ENCODE assay signal across 8 cellular contexts in the genomic region with DNA sequence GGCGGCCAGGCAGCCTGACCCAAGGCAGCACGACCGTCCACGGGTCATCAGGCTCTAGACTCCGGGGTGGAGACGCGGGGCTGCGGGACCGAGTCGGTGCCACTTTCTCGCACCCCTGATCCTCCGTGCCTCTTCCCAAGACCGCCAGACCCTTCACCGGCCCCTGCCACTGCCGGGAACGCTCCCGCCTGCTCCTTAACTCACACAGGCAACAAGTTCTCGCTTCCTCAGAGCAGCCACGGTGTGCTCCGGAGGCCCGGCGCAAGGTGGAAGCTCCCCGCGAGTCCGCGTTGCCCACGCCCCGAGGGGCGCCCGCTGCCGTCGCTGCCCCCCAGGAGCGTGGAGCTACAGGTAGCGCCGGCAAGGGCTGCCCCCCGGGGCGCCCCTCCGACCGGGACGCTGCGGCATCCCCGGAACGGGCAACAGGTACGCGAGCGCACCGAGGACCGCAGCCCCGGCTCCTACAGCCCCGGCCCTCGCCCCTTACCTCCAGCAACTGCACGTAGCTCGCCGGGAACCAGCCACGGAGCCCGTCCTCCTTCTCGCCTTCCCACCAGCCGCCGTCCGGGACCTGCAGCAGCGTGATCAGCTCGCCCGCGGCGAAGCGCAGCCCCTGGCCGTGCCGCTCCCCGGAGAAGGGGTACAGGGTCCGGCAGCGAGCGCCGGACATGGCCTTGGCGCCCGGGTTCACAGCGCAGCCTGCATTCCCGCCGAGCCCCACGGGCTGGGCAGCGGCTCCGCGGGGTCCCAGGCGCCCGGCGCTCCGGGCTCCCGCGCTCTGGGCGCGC. TPM values are rescaled to one million over a fixed set of nuclear protein-coding genes. Genes with fewer than 3 reads are reported as not detected.
DNase-seq lines count a peak whose midpoint lies in the region; ATAC-seq and TF ChIP-seq lines count a peak whose summit lies in the region.

No MANE protein-coding gene starts in this region.

- TF ChIP-seq CTCF in hepatocyte (IDR thresholded peaks at IDR 0.05; ENCODE audit: poor library complexity): no peak

- no peaks in the 10 kb centered on the region for H3K9me2 ChIP-seq in hepatocyte (replicated peaks; ENCODE audit: insufficient read depth)

- H3K4me2 ChIP-seq in hepatocyte: peak overlapping the region; percentile 95

- no peak overlapping the region for H3K9ac ChIP-seq in SK-N-MC (ENCODE audit: insufficient read length)

- H3K36me3 ChIP-seq in SK-N-MC (ENCODE audit: insufficient read depth, low read length): no peaks in the 10 kb centered on the region
- no peaks in the 10 kb centered on the region for H3K36me3 ChIP-seq in hepatocyte (replicated peaks; ENCODE audit: insufficient read depth, low read depth)
- H3K36me3 ChIP-seq in CD4-positive, alpha-beta memory T cell (ENCODE audit: insufficient read depth, low read length): no peaks in the 10 kb centered on the region

- no peak overlapping the region for H3K27ac Mint-ChIP-seq in CD4-positive, alpha-beta memory T cell

- no peaks in the 10 kb centered on the region for H3K36me3 Mint-ChIP-seq in CD4-positive, alpha-beta memory T cell

- DNase-seq in SK-N-MC (ENCODE audit: low read depth, low spot score) (no peak), hepatocyte (ENCODE audit: low spot score) (peak; percentile 44), dedifferentiated amniotic fluid mesenchymal stem cell (ENCODE audit: extremely low spot score) (no peak), cerebellar nuclear complex (lab: John Stamatoyannopoulos, UW) (no peak), NCI-H1436 treated with DMSO at 0.1 percent for 48 hours (lab: John Stamatoyannopoulos, UW) (no peak)
- DNase-seq in CD4-positive, alpha-beta memory T cell: no peak

- peaks cover 3 to 13% (median 8%) of the 10 kb centered on the region in 4 donors for H3K4me1 Mint-ChIP-seq in CD4-positive, alpha-beta memory T cell

- H4K20me1 ChIP-seq in hepatocyte (ENCODE audit: insufficient read depth, poor library complexity, severe bottlenecking): peaks cover 3% of the 10 kb centered on the region

- WGBS in hepatocyte (ENCODE audit: low lambda C conversion rate, missing lambda C conversion rate): 2% methylated on average over 67 of the region's 90 CpGs

- peaks cover 7 to 32% (median 18%) of the 10 kb centered on the region in 8 donors for H3K9me3 Mint-ChIP-seq in CD4-positive, alpha-beta memory T cell

- ATAC-seq in GM19455 (IDR thresholded peaks at IDR 0.05; ENCODE audit: unreplicated experiment): peak; percentile 26

- H2AFZ ChIP-seq in hepatocyte: peak overlapping the region; percentile 69

- H3K27me3 ChIP-seq in hepatocyte: peaks cover 4% of the 10 kb centered on the region
- H3K27me3 ChIP-seq in CD4-positive, alpha-beta memory T cell (ENCODE audit: insufficient read depth, low read length): peaks cover 5% of the 10 kb centered on the region

- H3K9me3 ChIP-seq in SK-N-MC (ENCODE audit: low read depth, low read length) (no peaks in the 10 kb centered on the region), hepatocyte (ENCODE audit: low read depth) (no peaks in the 10 kb centered on the region)
- H3K9me3 ChIP-seq in CD4-positive, alpha-beta memory T cell (ENCODE audit: control insufficient read depth in 1 of 2, low read length in 2 of 2): no peaks in the 10 kb centered on the region

- H3K4me3 ChIP-seq in SK-N-MC (peak overlapping the region; percentile 73), hepatocyte (peak overlapping the region; percentile 97), skin epidermis (peak overlapping the region; percentile 43 to 79 (median 68))
- no peak overlapping the region for H3K4me3 ChIP-seq in CD4-positive, alpha-beta memory T cell (ENCODE audit: low read length in 2 of 2)

- H3K79me2 ChIP-seq in hepatocyte: peaks cover 50% of the 10 kb centered on the region

- no peaks in the 10 kb centered on the region for H3K4me1 ChIP-seq in hepatocyte (ENCODE audit: insufficient read depth)
- peaks cover 5% of the 10 kb centered on the region for H3K4me1 ChIP-seq in CD4-positive, alpha-beta memory T cell (ENCODE audit: insufficient read depth, low read length)

- CTCF ChIA-PET in CD4-positive, alpha-beta memory T cell (lab: Charles Lee; ENCODE audit: partially characterized antibody): no interaction called here

- intact Hi-C loops in CD4-positive, alpha-beta memory T cell (cut with micrococcal nuclease): no loop called here

- H3K27ac ChIP-seq in SK-N-MC (no peak overlapping the region), hepatocyte (peak overlapping the region; percentile 70), skin epidermis (peak overlapping the region; percentile 39 to 89 (median 83))
- no peak overlapping the region for H3K27ac ChIP-seq in CD4-positive, alpha-beta memory T cell (ENCODE audit: low read depth, low read length)

- H3K4me3 Mint-ChIP-seq in CD4-positive, alpha-beta memory T cell: no peak overlapping the region

- peaks cover 21% of the 10 kb centered on the region in 2 donors for H3K27me3 Mint-ChIP-seq in CD4-positive, alpha-beta memory T cell

- POLR2A ChIA-PET in CD4-positive, alpha-beta memory T cell (lab: Charles Lee; ENCODE audit: partially characterized antibody): no interaction called here

RNA-seq across cellular contexts. Expression of a gene that starts 0.5 kb away (rescaled TPM):
- total RNA-seq in hepatocyte: 25.9 and 27.3 TPM in 2 replicates
- polyA plus RNA-seq in hepatocyte: 19.6 and 25.8 TPM in 2 replicates
- 1 to 10 TPM; 4.6 to 5.2 TPM for total RNA-seq in CD4-positive, alpha-beta memory T cell
- 1 to 10 TPM in 1 of 2 donors, under 1 TPM in 1; 0.42 to 1.3 TPM for polyA plus RNA-seq in CD4-positive, alpha-beta memory T cell

Comparison
In these comparisons a context has a peak if more than half of its experiments do, and no peak if none do; other contexts are left out.
1. H3K27ac ChIP-seq: peak in hepatocyte (single experiment) and skin epidermis (21 of 21); none in SK-N-MC (single experiment) and CD4-positive, alpha-beta memory T cell (single experiment).
2. H3K4me3 ChIP-seq: peak in SK-N-MC (single experiment), hepatocyte (single experiment) and skin epidermis (7 of 7); none in CD4-positive, alpha-beta memory T cell (0 of 2).